Comparison of ENCODE assay signal across 8 cellular contexts in the genomic region with DNA sequence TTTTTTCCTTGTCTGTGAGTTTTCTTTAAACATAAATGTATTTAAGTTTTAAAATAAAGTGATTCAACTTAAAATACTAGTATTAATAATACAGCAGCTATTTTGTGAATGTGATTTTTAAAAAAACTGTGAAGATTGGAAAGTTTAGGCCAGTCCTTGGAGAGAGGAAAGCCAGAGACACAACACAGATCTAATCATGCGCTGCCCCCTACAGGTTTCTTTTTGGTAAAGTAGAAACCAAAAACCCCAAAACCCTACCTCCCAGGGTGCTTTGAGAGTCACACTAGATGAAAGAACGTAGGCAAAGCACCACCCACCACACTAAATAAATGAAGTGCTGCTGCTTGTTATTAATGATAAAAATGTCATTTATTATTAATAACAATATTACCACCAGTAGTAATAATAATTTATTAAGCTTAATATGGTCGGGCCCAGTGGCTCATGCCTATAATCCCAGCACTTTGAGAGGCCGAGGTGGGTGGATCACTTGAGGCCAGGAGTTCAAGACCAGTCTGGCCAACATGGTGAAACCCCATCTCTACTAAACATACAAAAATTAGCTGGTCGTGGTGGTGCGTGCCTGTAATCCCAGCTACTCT. TPM values are rescaled to one million over a fixed set of nuclear protein-coding genes. Genes with fewer than 3 reads are reported as not detected.
DNase-seq lines count a peak whose midpoint lies in the region; ATAC-seq and TF ChIP-seq lines count a peak whose summit lies in the region.

No MANE protein-coding gene starts in this region.

- H3K9ac ChIP-seq in mammary epithelial cell (ENCODE audit: insufficient read depth, low read length) = no peak overlapping the region

- dilution Hi-C loops in mammary epithelial cell (cut with HindIII; ENCODE audit: low sequenced_read_pairs) = loop anchor here (5.0 kb wide), 2 partner anchors 46 to 79 kb away; no protein-coding TSS in a partner anchor

- CTCF ChIA-PET in mammary epithelial cell (lab: Charles Lee; ENCODE audit: low non-redundant PET) = interaction anchor here (0.6 to 0.9 kb wide), 3 partner anchors 68 to 248 kb away, joined by 4 to 5 read pairs (median 5); no protein-coding TSS in a partner anchor

- in situ Hi-C loops in mammary epithelial cell (cut with MboI; ENCODE audit: low sequenced_read_pairs in 2 of 2) = loop anchor here in 1 of 2 donors (5.0 kb wide), 1 partner anchor 234 kb away; no protein-coding TSS in a partner anchor

- H3K4me1 ChIP-seq in mammary epithelial cell (ENCODE audit: insufficient read depth, low read length) = peaks cover 15% of the 10 kb centered on the region

- H3K79me2 ChIP-seq in mammary epithelial cell (ENCODE audit: insufficient read depth, low read length) = no peaks in the 10 kb centered on the region

- H3K9me3 ChIP-seq in mammary epithelial cell (replicated peaks; ENCODE audit: insufficient read depth, low read length) = no peaks in the 10 kb centered on the region

- H3K36me3 ChIP-seq in mammary epithelial cell (ENCODE audit: insufficient read depth, low read length) = peaks cover 4% of the 10 kb centered on the region

- no peak overlapping the region for H3K4me3 ChIP-seq in mammary epithelial cell (replicated peaks in 1 of 3; ENCODE audit: insufficient read depth in 1 of 3, low read depth in 2 of 3, low read length in 3 of 3)

- no peak for ATAC-seq in HG03097 (IDR thresholded peaks at IDR 0.05; ENCODE audit: low FRiP score, unreplicated experiment)

- DNase-seq in NOMO-1 treated with DMSO at 0.1 percent for 48 hours (lab: John Stamatoyannopoulos, UW; ENCODE audit: unreplicated experiment) = peak; percentile 48
- DNase-seq in NOMO-1 treated with dmso at 0.1 percent for 144 hours (lab: John Stamatoyannopoulos, UW; ENCODE audit: unreplicated experiment) = no peak
- peak; percentile 59 for DNase-seq in NCI-H1092 treated with DMSO at 0.1 percent for 48 hours (lab: John Stamatoyannopoulos, UW)
- peak in 4 of 5 donors; percentile 17 to 46 (median 38) for DNase-seq in T-helper 1 cell
- peak; percentile 48 for DNase-seq in mammary epithelial cell
- DNase-seq in left kidney (ENCODE audit: low read depth, low spot score) = peak; percentile 76
- peak; percentile 5 to 49 (median 24) for DNase-seq in stimulated activated CD4-positive, alpha-beta T cell treated with anti-CD3 and anti-CD28 coated beads, TNF-alpha, amount 100 ng/mL, for 48 hours (ENCODE audit: low read depth in 3 of 3)

- BruUV-seq in mammary epithelial cell (replicated peaks; lab: Mats Ljungman, UMichigan) = no TSS peak

- H3K27me3 ChIP-seq in mammary epithelial cell (ENCODE audit: insufficient read depth, low read length) = no peaks in the 10 kb centered on the region

- H3K4me2 ChIP-seq in mammary epithelial cell (ENCODE audit: insufficient read depth, low read depth, low read length) = no peak overlapping the region

- no peak overlapping the region for H2AFZ ChIP-seq in mammary epithelial cell (ENCODE audit: low read depth, low read length)

- intact Hi-C loops in mammary epithelial cell (cut with micrococcal nuclease) = loop anchor here (1.0 to 2.0 kb wide), 2 partner anchors 235 to 306 kb away; no protein-coding TSS in a partner anchor

- no peaks in the 10 kb centered on the region for H4K20me1 ChIP-seq in mammary epithelial cell (ENCODE audit: insufficient read depth, low read length)

- 83% methylated on average over 6 of the region's 6 CpGs for WGBS in mammary epithelial cell (ENCODE audit: low coverage, missing lambda C conversion rate)

- H3K27ac ChIP-seq in mammary epithelial cell (ENCODE audit: insufficient read depth, low read depth, low read length) = no peak overlapping the region

- TF ChIP-seq CTCF in mammary epithelial cell (conservative IDR thresholded peaks at IDR 0.05 in 1 of 2, IDR thresholded peaks at IDR 0.05 in 1 of 2; ENCODE audit: extremely low read depth in 1 of 2, insufficient read depth in 1 of 2, low read depth in 1 of 2, low read length in 2 of 2) = peak; percentile 46 to 65

RNA-seq across cellular contexts. Expression of a gene that starts 33.7 kb away (rescaled TPM):
- total RNA-seq in mammary epithelial cell = 1 to 10 TPM; 6.8 to 7.7 TPM
- 1.6 TPM for polyA plus RNA-seq in mammary epithelial cell
- polyA minus RNA-seq in mammary epithelial cell = 2.8 TPM
